1 cellular context compared by ENCODE assay signal in genomic region chr15:70763120-70763949, GRCh38.
TF ChIP-seq lines count a peak whose summit lies in the region.

A gene with protein sequence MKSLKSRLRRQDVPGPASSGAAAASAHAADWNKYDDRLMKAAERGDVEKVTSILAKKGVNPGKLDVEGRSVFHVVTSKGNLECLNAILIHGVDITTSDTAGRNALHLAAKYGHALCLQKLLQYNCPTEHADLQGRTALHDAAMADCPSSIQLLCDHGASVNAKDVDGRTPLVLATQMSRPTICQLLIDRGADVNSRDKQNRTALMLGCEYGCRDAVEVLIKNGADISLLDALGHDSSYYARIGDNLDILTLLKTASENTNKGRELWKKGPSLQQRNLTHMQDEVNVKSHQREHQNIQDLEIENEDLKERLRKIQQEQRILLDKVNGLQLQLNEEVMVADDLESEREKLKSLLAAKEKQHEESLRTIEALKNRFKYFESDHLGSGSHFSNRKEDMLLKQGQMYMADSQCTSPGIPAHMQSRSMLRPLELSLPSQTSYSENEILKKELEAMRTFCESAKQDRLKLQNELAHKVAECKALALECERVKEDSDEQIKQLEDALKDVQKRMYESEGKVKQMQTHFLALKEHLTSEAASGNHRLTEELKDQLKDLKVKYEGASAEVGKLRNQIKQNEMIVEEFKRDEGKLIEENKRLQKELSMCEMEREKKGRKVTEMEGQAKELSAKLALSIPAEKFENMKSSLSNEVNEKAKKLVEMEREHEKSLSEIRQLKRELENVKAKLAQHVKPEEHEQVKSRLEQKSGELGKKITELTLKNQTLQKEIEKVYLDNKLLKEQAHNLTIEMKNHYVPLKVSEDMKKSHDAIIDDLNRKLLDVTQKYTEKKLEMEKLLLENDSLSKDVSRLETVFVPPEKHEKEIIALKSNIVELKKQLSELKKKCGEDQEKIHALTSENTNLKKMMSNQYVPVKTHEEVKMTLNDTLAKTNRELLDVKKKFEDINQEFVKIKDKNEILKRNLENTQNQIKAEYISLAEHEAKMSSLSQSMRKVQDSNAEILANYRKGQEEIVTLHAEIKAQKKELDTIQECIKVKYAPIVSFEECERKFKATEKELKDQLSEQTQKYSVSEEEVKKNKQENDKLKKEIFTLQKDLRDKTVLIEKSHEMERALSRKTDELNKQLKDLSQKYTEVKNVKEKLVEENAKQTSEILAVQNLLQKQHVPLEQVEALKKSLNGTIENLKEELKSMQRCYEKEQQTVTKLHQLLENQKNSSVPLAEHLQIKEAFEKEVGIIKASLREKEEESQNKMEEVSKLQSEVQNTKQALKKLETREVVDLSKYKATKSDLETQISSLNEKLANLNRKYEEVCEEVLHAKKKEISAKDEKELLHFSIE (N-terminal part only) (minus strand): TSS chr15:70763558. CDS start chr15:70763407, 151 bp downstream.

TF ChIP-seq in HEK293, 187 proteins besides CTCF, POLR2A, EP300 and RAD21 (continued from another document and continues in another):
- TF ChIP-seq REST (tag by site-specific recombination; IDR thresholded peaks at IDR 0.05) = no peak
- peak; percentile 98 for TF ChIP-seq KLF8 (tag by site-specific recombination; IDR thresholded peaks at IDR 0.05)
- TF ChIP-seq ZNF26 (tag by site-specific recombination; IDR thresholded peaks at IDR 0.05) = no peak
- peak; percentile 67; the same call in 1 of the 2 replicates for TF ChIP-seq ZNF768 (tag by site-specific recombination; IDR thresholded peaks at IDR 0.05)
- TF ChIP-seq ZBTB7A (tag by site-specific recombination; IDR thresholded peaks at IDR 0.05; ENCODE audit: low read depth) = no peak
- TF ChIP-seq KLF9 (tag by site-specific recombination; IDR thresholded peaks at IDR 0.05; ENCODE audit: low read depth) = peak; percentile 91
- no peak for TF ChIP-seq ZNF133 (tag by site-specific recombination; IDR thresholded peaks at IDR 0.05)
- no peak for TF ChIP-seq TRIM28 (IDR thresholded peaks at IDR 0.05; ENCODE audit: borderline replicate concordance, low read length)
- TF ChIP-seq ZNF155 (tag by site-specific recombination; IDR thresholded peaks at IDR 0.05) = no peak
- peak; percentile 71 for TF ChIP-seq ZNF596 (tag by site-specific recombination; IDR thresholded peaks at IDR 0.05)
- no peak for TF ChIP-seq SETDB1 (IDR thresholded peaks at IDR 0.05; ENCODE audit: insufficient read length, low read length)
- TF ChIP-seq ZNF558 (tag by site-specific recombination; IDR thresholded peaks at IDR 0.05) = no peak
- no peak; the same call in 1 of the 2 replicates for TF ChIP-seq ZNF513 (tag by site-specific recombination; IDR thresholded peaks at IDR 0.05)
- no peak for TF ChIP-seq ZSCAN18 (tag by site-specific recombination; IDR thresholded peaks at IDR 0.05)
- TF ChIP-seq ZNF670 (tag by site-specific recombination; IDR thresholded peaks at IDR 0.05; ENCODE audit: low read depth) = no peak
- TF ChIP-seq, protein P1, sequence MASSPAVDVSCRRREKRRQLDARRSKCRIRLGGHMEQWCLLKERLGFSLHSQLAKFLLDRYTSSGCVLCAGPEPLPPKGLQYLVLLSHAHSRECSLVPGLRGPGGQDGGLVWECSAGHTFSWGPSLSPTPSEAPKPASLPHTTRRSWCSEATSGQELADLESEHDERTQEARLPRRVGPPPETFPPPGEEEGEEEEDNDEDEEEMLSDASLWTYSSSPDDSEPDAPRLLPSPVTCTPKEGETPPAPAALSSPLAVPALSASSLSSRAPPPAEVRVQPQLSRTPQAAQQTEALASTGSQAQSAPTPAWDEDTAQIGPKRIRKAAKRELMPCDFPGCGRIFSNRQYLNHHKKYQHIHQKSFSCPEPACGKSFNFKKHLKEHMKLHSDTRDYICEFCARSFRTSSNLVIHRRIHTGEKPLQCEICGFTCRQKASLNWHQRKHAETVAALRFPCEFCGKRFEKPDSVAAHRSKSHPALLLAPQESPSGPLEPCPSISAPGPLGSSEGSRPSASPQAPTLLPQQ (tag by site-specific recombination; IDR thresholded peaks at IDR 0.05) = peak; percentile 96
- no peak for TF ChIP-seq ZNF514 (tag by site-specific recombination; IDR thresholded peaks at IDR 0.05)
- no peak; the same call in 1 of the 2 replicates for TF ChIP-seq ZNF600 (tag by site-specific recombination; IDR thresholded peaks at IDR 0.05)
- no peak for TF ChIP-seq ZSCAN16 (tag by site-specific recombination; IDR thresholded peaks at IDR 0.05)
- TF ChIP-seq ZNF148 (tag by site-specific recombination; IDR thresholded peaks at IDR 0.05; ENCODE audit: borderline replicate concordance) = no peak
- no peak for TF ChIP-seq ZNF571 (tag by site-specific recombination; IDR thresholded peaks at IDR 0.05)
- TF ChIP-seq ZNF169 (tag by site-specific recombination; IDR thresholded peaks at IDR 0.05) = no peak
- TF ChIP-seq ZNF341 (tag by site-specific recombination; IDR thresholded peaks at IDR 0.05; ENCODE audit: low read depth) = peak; percentile 48; the same call in 1 of the 2 replicates
- TF ChIP-seq ZNF280D (tag by site-specific recombination; IDR thresholded peaks at IDR 0.05) = no peak
- TF ChIP-seq, protein P2, sequence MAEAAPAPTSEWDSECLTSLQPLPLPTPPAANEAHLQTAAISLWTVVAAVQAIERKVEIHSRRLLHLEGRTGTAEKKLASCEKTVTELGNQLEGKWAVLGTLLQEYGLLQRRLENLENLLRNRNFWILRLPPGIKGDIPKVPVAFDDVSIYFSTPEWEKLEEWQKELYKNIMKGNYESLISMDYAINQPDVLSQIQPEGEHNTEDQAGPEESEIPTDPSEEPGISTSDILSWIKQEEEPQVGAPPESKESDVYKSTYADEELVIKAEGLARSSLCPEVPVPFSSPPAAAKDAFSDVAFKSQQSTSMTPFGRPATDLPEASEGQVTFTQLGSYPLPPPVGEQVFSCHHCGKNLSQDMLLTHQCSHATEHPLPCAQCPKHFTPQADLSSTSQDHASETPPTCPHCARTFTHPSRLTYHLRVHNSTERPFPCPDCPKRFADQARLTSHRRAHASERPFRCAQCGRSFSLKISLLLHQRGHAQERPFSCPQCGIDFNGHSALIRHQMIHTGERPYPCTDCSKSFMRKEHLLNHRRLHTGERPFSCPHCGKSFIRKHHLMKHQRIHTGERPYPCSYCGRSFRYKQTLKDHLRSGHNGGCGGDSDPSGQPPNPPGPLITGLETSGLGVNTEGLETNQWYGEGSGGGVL (tag by site-specific recombination; IDR thresholded peaks at IDR 0.05) = peak; percentile 46; the same call in 1 of the 2 replicates
- TF ChIP-seq ZNF76 (tag by site-specific recombination; IDR thresholded peaks at IDR 0.05; ENCODE audit: borderline replicate concordance, low read depth) = no peak; the same call in 1 of the 2 replicates
- TF ChIP-seq ZNF362 (tag by site-specific recombination; IDR thresholded peaks at IDR 0.05) = no peak
- TF ChIP-seq KLF1 (tag by site-specific recombination; IDR thresholded peaks at IDR 0.05) = peak; percentile 95
- no peak for TF ChIP-seq ZNF677 (tag by site-specific recombination; IDR thresholded peaks at IDR 0.05)
- no peak for TF ChIP-seq ZNF473 (tag by site-specific recombination; IDR thresholded peaks at IDR 0.05)
